26 cellular contexts compared by ENCODE assay signal in genomic region chr4:10841697-10842096, GRCh38.
"Had no signal": no experiment of that assay in that cellular context is flagged by ENCODE, and none has a peak within 500 bp of the region (broad histone marks: within the 10 kb centered on the region; RNA-seq: fewer than 3 reads in every experiment).

No MANE protein-coding gene starts in this region.

- H3K4me3 Mint-ChIP-seq: immature natural killer cell; naive thymus-derived CD8-positive, alpha-beta T cell; nephron; neural crest cell; stimulated activated naive CD8-positive, alpha-beta T cell treated with anti-CD3 and anti-CD28 coated beads, Interleukin-15, amount 100 ng/mL, for 72 hours; type B pancreatic cell had no signal

- DNase-seq: hypothalamus; immature natural killer cell; kidney; left colon; left lung; lower lobe of right lung; mammary epithelial cell; mesenchymal stem cell; naive thymus-derived CD8-positive, alpha-beta T cell; nucleus accumbens; pancreas; posterior cingulate gyrus; retina; right cardiac atrium; stimulated activated CD4-positive, alpha-beta T cell treated with anti-CD3 and anti-CD28 coated beads, Interleukin-12 subunit alpha, Interleukin-12 subunit beta, amount 100 ng/mL, for 4 hours; stimulated activated CD4-positive, alpha-beta T cell treated with anti-CD3 and anti-CD28 coated beads, Interleukin-15, amount 100 ng/mL, for 24 hours; stimulated activated CD4-positive, alpha-beta T cell treated with anti-CD3 and anti-CD28 coated beads, Interleukin-2, amount 100 ng/mL, for 24 hours; stimulated activated CD4-positive, alpha-beta T cell treated with anti-CD3 and anti-CD28 coated beads, Interleukin-4, amount 100 ng/mL, for 1 hour; stimulated activated naive CD4-positive, alpha-beta T cell; stimulated activated naive CD8-positive, alpha-beta T cell treated with anti-CD3 and anti-CD28 coated beads, Interleukin-15, amount 100 ng/mL, for 72 hours; substantia nigra; uterus had no signal

- H3K4me1 Mint-ChIP-seq: immature natural killer cell; naive thymus-derived CD8-positive, alpha-beta T cell; nephron; neural crest cell; stimulated activated naive CD8-positive, alpha-beta T cell treated with anti-CD3 and anti-CD28 coated beads, Interleukin-15, amount 100 ng/mL, for 72 hours had no signal

- H3K9me3 Mint-ChIP-seq: immature natural killer cell; naive thymus-derived CD8-positive, alpha-beta T cell; nephron; neural crest cell; stimulated activated naive CD8-positive, alpha-beta T cell treated with anti-CD3 and anti-CD28 coated beads, Interleukin-15, amount 100 ng/mL, for 72 hours; type B pancreatic cell had no signal

- H3K36me3 Mint-ChIP-seq: immature natural killer cell, type B pancreatic cell had no signal

- H3K27ac Mint-ChIP-seq: immature natural killer cell; naive thymus-derived CD8-positive, alpha-beta T cell; nephron; stimulated activated naive CD8-positive, alpha-beta T cell treated with anti-CD3 and anti-CD28 coated beads, Interleukin-15, amount 100 ng/mL, for 72 hours; type B pancreatic cell had no signal

- ATAC-seq: left colon; left lung; lower lobe of right lung; naive thymus-derived CD8-positive, alpha-beta T cell; pancreas; right cardiac atrium; sciatic nerve; stimulated activated naive CD8-positive, alpha-beta T cell treated with anti-CD3 and anti-CD28 coated beads, Interleukin-15, amount 100 ng/mL, for 72 hours had no signal

- H3K27me3 Mint-ChIP-seq: naive thymus-derived CD8-positive, alpha-beta T cell; stimulated activated naive CD8-positive, alpha-beta T cell treated with anti-CD3 and anti-CD28 coated beads, Interleukin-15, amount 100 ng/mL, for 72 hours; type B pancreatic cell had no signal
